ENCODE assay signal across 8 cellular contexts in the genomic region with DNA sequence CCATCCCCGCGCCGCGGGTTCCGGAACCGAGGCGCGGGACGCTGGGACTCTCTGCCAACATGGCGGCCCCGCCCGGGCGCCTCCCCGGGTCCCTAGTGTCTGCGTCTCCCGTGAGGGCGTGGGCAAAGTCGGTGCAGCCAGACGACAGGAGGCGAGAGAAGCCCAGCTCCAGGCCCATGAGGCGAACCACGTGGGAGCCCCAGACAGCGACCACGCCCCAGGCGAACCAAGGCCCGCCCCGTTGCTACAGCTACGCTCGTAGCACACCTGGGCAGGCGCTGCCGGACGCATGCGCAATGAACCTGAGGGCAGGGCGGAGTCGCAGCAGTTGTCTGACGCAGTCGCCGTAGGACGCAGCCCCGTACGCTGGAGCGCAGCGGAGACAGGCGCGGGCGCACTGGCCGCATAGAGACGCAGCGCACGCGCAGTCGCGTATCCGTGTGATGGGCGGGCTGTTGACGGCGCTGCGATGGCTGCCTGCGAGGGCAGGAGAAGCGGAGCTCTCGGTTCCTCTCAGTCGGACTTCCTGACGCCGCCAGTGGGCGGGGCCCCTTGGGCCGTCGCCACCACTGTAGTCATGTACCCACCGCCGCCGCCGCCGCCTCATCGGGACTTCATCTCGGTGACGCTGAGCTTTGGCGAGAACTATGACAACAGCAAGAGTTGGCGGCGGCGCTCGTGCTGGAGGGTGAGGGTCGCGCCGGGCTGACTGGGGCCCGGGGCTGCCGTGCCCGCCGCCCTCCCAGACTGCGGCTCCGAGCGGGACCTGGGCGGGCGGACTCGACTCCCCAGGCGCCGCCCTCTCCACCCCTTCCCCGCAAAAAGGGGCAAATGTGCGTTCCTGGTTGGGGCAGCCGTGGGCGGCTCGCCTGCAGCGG. TPM values are rescaled to one million over a fixed set of nuclear protein-coding genes. Genes with fewer than 3 reads are reported as not detected.
DNase-seq lines count a peak whose midpoint lies in the region; ATAC-seq and TF ChIP-seq lines count a peak whose summit lies in the region.

Gene MAN1B1 (plus strand): TSS at position 455 of the 878 bp plus-strand sequence. CDS start 15 bp downstream, at position 470.

- H3K9me3 ChIP-seq in adipocyte (ENCODE audit: control insufficient read depth, low read length) (no peaks in the 10 kb centered on the region), cardiac muscle cell (ENCODE audit: low read depth) (no peaks in the 10 kb centered on the region), parathyroid adenoma (ENCODE audit: control insufficient read depth, low read length) (no peaks in the 10 kb centered on the region), tibial nerve (no peaks in the 10 kb centered on the region)

- H3K4me2 ChIP-seq in parathyroid adenoma (ENCODE audit: low read length): peak within 1 kb of the TSS; percentile 95

- ATAC-seq in HG02798 (IDR thresholded peaks at IDR 0.05; ENCODE audit: poor library complexity, unreplicated experiment): peak; percentile 87

- TF ChIP-seq CTCF in GM12875 (IDR thresholded peaks at IDR 0.05; ENCODE audit: borderline replicate concordance, insufficient read depth, low read depth, low read length) (no peak), cardiac muscle cell (IDR thresholded peaks at IDR 0.05; ENCODE audit: low read depth, low read length) (no peak), parathyroid adenoma (IDR thresholded peaks at IDR 0.05) (no peak), tibial nerve (IDR thresholded peaks at IDR 0.05) (peak in 2 of 5 experiments; percentile 16 to 49)

- WGBS in tibial nerve, 2 donors: 0% methylated on average over 24 to 47 of the region's 101 CpGs

- H3K9ac ChIP-seq in adipocyte (ENCODE audit: low read length) (peak within 1 kb of the TSS; percentile 92), parathyroid adenoma (peak within 1 kb of the TSS; percentile 55)

- TF ChIP-seq EP300 in tibial nerve (IDR thresholded peaks at IDR 0.05): peak; percentile 94 to 98

- no peaks in the 10 kb centered on the region for H3K27me3 ChIP-seq in adipocyte (replicated peaks; ENCODE audit: control insufficient read depth, insufficient read depth, low read length)
- no peaks in the 10 kb centered on the region for H3K27me3 ChIP-seq in cardiac muscle cell
- no peaks in the 10 kb centered on the region for H3K27me3 ChIP-seq in parathyroid adenoma (ENCODE audit: control insufficient read depth, insufficient read depth, low read length)
- H3K27me3 ChIP-seq in tibial nerve: no peaks in the 10 kb centered on the region

- H3K4me1 ChIP-seq in adipocyte (ENCODE audit: control insufficient read depth, insufficient read depth, low read length) (peaks cover 38% of the 10 kb centered on the region), cardiac muscle cell (ENCODE audit: low read depth) (peaks cover 4% of the 10 kb centered on the region), parathyroid adenoma (no peaks in the 10 kb centered on the region), tibial nerve (peaks cover 0 to 42% (median 18%) of the 10 kb centered on the region in 4 donors)

- peaks cover 22% of the 10 kb centered on the region for H3K36me3 ChIP-seq in adipocyte (ENCODE audit: control insufficient read depth, insufficient read depth, low read length, severe bottlenecking)
- H3K36me3 ChIP-seq in cardiac muscle cell: peaks cover 3% of the 10 kb centered on the region
- H3K36me3 ChIP-seq in parathyroid adenoma (ENCODE audit: control insufficient read depth, insufficient read depth, low read length): no peaks in the 10 kb centered on the region
- peaks cover 0 to 54% (median 3%) of the 10 kb centered on the region in 3 donors for H3K36me3 ChIP-seq in tibial nerve

- H3K4me3 ChIP-seq in GM12875 (ENCODE audit: low read depth, low read length) (peak within 1 kb of the TSS; percentile 89), adipocyte (ENCODE audit: low read length) (peak within 1 kb of the TSS; percentile 84), cardiac muscle cell (peak within 1 kb of the TSS; percentile 66), parathyroid adenoma (ENCODE audit: low read depth, low read length) (peak within 1 kb of the TSS; percentile 76), tibial nerve (peak within 1 kb of the TSS; percentile 81 to 96 (median 88))

- TF ChIP-seq POLR2A in tibial nerve (IDR thresholded peaks at IDR 0.05): peak in 1 of 2 donors; percentile 77

- H3K79me2 ChIP-seq in parathyroid adenoma: no peaks in the 10 kb centered on the region

- DNase-seq in NCI-H1436 (lab: John Stamatoyannopoulos, UW) (peak; percentile 99), T follicular helper cell (ENCODE audit: low read depth) (peak; percentile 100), adipocyte (ENCODE audit: low read depth) (peak; percentile 99), cardiac muscle cell (ENCODE audit: low read depth in 1 of 2, low spot score in 1 of 2) (peak; percentile 99), tibial nerve (ENCODE audit: low spot score in 2 of 2) (peak; percentile 94)

- H3K27ac ChIP-seq in cardiac muscle cell (peak within 1 kb of the TSS; percentile 86), parathyroid adenoma (peak within 1 kb of the TSS; percentile 89), tibial nerve (peak within 1 kb of the TSS; percentile 81 to 97 (median 94))

- peak within 1 kb of the TSS; percentile 94 for H2AFZ ChIP-seq in parathyroid adenoma

RNA-seq across cellular contexts. Expression of gene MAN1B1, which starts in this region (rescaled TPM):
- total RNA-seq in cardiac muscle cell: 59.4 and 73.3 TPM in 2 replicates
- 67.6 and 86.7 TPM in 2 replicates for polyA plus RNA-seq in cardiac muscle cell
- 10 to 100 TPM; 47.3 to 58.1 (median 52.1) TPM for total RNA-seq in tibial nerve

Comparison
In these comparisons a context has a peak if more than half of its experiments do, and no peak if none do; other contexts are left out.
1. Peak in every context shown above with its lines: DNase-seq, ATAC-seq, H3K4me3 ChIP-seq and H3K27ac ChIP-seq.